8 cellular contexts compared by ENCODE assay signal in genomic region chr12:93183940-93184663, GRCh38.
A peak's percentile ranks its signal among the peaks of the same experiment; 100 is the strongest.
DNase-seq lines count a peak whose midpoint lies in the region; ATAC-seq and TF ChIP-seq lines count a peak whose summit lies in the region.

No MANE protein-coding gene starts in this region.

- no peaks in the 10 kb centered on the region for H3K9me3 ChIP-seq in Peyer's patch
- no peaks in the 10 kb centered on the region for H3K9me3 ChIP-seq in gastrocnemius medialis

- TF ChIP-seq POLR2A in Peyer's patch (IDR thresholded peaks at IDR 0.05), result no peak
- TF ChIP-seq POLR2A in gastrocnemius medialis (IDR thresholded peaks at IDR 0.05), result no peak

- peak; percentile 81 for ATAC-seq in GM18861 (IDR thresholded peaks at IDR 0.05; ENCODE audit: unreplicated experiment)
- peak; percentile 66 for ATAC-seq in HG02623 (IDR thresholded peaks at IDR 0.05; ENCODE audit: unreplicated experiment)
- ATAC-seq in gastrocnemius medialis, result peak; percentile 32 to 72
- no peak for ATAC-seq in GM19324 (IDR thresholded peaks at IDR 0.05; ENCODE audit: low FRiP score, unreplicated experiment)

- H3K27ac ChIP-seq in Peyer's patch (peak overlapping the region; percentile 37 to 68 (median 59)), gastrocnemius medialis (peak overlapping the region; percentile 53 to 71 (median 60))

- peaks cover 0 to 7% (median 3%) of the 10 kb centered on the region in 4 donors for H3K4me1 ChIP-seq in Peyer's patch
- peaks cover 19 to 23% of the 10 kb centered on the region in 2 donors for H3K4me1 ChIP-seq in gastrocnemius medialis

- intact Hi-C loops in gastrocnemius medialis (cut with DNase I; ENCODE audit: low total_unique reads), result loop anchor here (1.0 kb wide), 1 partner anchor 39 kb away; no protein-coding TSS in a partner anchor

- DNase-seq in Peyer's patch (peak in 2 of 3 donors; percentile 28 to 51), fibroblast of the aortic adventitia (ENCODE audit: low read depth) (peak; percentile 94), gastrocnemius medialis (peak in 1 of 2 donors; percentile 38), DMS 273 treated with DMSO at 0.1 percent for 48 hours (lab: John Stamatoyannopoulos, UW) (no peak), HPDE6-E6E7 (ENCODE audit: extremely low spot score) (no peak)

- H3K27me3 ChIP-seq in Peyer's patch (no peaks in the 10 kb centered on the region), gastrocnemius medialis (no peaks in the 10 kb centered on the region)

- H3K36me3 ChIP-seq in Peyer's patch, result no peaks in the 10 kb centered on the region
- H3K36me3 ChIP-seq in gastrocnemius medialis, result no peaks in the 10 kb centered on the region

- H3K4me3 ChIP-seq in Peyer's patch, result no peak overlapping the region
- no peak overlapping the region for H3K4me3 ChIP-seq in fibroblast of the aortic adventitia (ENCODE audit: low read depth, low read length)
- no peak overlapping the region for H3K4me3 ChIP-seq in gastrocnemius medialis

- TF ChIP-seq CTCF in Peyer's patch (IDR thresholded peaks at IDR 0.05) (no peak), fibroblast of the aortic adventitia (IDR thresholded peaks at IDR 0.05; ENCODE audit: insufficient read depth, low read length) (no peak), gastrocnemius medialis (IDR thresholded peaks at IDR 0.05 in 4 of 5, conservative IDR thresholded peaks at IDR 0.05 in 1 of 5) (no peak)

- in situ Hi-C loops in gastrocnemius medialis (cut with MboI; ENCODE audit: low sequenced_read_pairs in 4 of 4), result no loop called here

Comparison
In these comparisons a context has a peak if more than half of its experiments do, and no peak if none do; other contexts are left out.
1. DNase-seq: peak in Peyer's patch (2 of 3) and fibroblast of the aortic adventitia (single experiment); none in DMS 273 treated with DMSO at 0.1 percent for 48 hours (single experiment) and HPDE6-E6E7 (single experiment).